ENCODE assay signal across 25 cellular contexts in genomic region chr4:2459589-2460349, GRCh38. TPM values are rescaled to one million over a fixed set of nuclear protein-coding genes. Genes with fewer than 3 reads are reported as not detected.
"Had no signal": no experiment of that assay in that cellular context is flagged by ENCODE, and none has a peak within 500 bp of the region (broad histone marks: within the 10 kb centered on the region; RNA-seq: fewer than 3 reads in every experiment).

No MANE protein-coding gene starts in this region.

- H3K27ac ChIP-seq: brain microvascular endothelial cell, KMS-11, VCaP had no signal

- H3K27ac Mint-ChIP-seq: activated CD4-positive, alpha-beta memory T cell treated with anti-CD3 and anti-CD28 coated beads for 36 hours; activated CD4-positive, alpha-beta T cell treated with anti-CD3 and anti-CD28 coated beads, Interleukin-2, amount 10 ng/mL, durations not matched to agents 7 days and 5 days; activated naive CD4-positive, alpha-beta T cell treated with anti-CD3 and anti-CD28 coated beads for 36 hours; activated naive CD8-positive, alpha-beta T cell treated with anti-CD3 and anti-CD28 coated beads for 36 hours had no signal

- DNase-seq: activated CD4-positive, alpha-beta memory T cell treated with anti-CD3 and anti-CD28 coated beads for 36 hours; activated CD4-positive, alpha-beta T cell treated with anti-CD3 and anti-CD28 coated beads, Interleukin-2, amount 10 ng/mL, durations not matched to agents 7 days and 5 days; activated CD4-positive, CD25-positive, alpha-beta regulatory T cell; activated CD8-positive, alpha-beta memory T cell treated with anti-CD3 and anti-CD28 coated beads for 24 hours; activated effector memory CD4-positive, alpha-beta T cell treated with anti-CD3 and anti-CD28 coated beads, Interleukin-2, amount 50 U/mL, for 16 hours; activated naive CD4-positive, alpha-beta T cell treated with anti-CD3 and anti-CD28 coated beads for 36 hours; activated naive CD8-positive, alpha-beta T cell treated with anti-CD3 and anti-CD28 coated beads for 36 hours; activated T-cell treated with anti-CD3 and anti-CD28 coated beads, Interleukin-2, amount 50 U/mL, for 4 hours; brain microvascular endothelial cell; NCI-H1092; NCI-H1417; NCI-H2029; NCI-H2107; NCI-H2171 treated with DMSO at 0.1 percent for 48 hours; NCI-H226; NCI-H526 treated with DMSO at 0.1 percent for 48 hours; NCI-H82; SIG-M5; T-helper 1 cell had no signal

- H3K4me3 Mint-ChIP-seq: activated CD4-positive, alpha-beta memory T cell treated with anti-CD3 and anti-CD28 coated beads for 36 hours; activated CD4-positive, alpha-beta T cell treated with anti-CD3 and anti-CD28 coated beads, Interleukin-2, amount 10 ng/mL, durations not matched to agents 7 days and 5 days; activated naive CD4-positive, alpha-beta T cell treated with anti-CD3 and anti-CD28 coated beads for 36 hours; activated naive CD8-positive, alpha-beta T cell treated with anti-CD3 and anti-CD28 coated beads for 36 hours; activated T-cell treated with anti-CD3 and anti-CD28 coated beads, Interleukin-2, amount 50 U/mL, for 4 hours had no signal

- H3K4me2 ChIP-seq: KMS-11 had no signal

- H3K9ac ChIP-seq: KMS-11 had no signal

- H3K36me3 Mint-ChIP-seq: activated CD4-positive, alpha-beta memory T cell treated with anti-CD3 and anti-CD28 coated beads for 36 hours; activated naive CD8-positive, alpha-beta T cell treated with anti-CD3 and anti-CD28 coated beads for 36 hours had no signal

- ATAC-seq: activated T-cell treated with anti-CD3 and anti-CD28 coated beads, Interleukin-2, amount 50 U/mL, for 4 hours had no signal

- H3K36me3 ChIP-seq: brain microvascular endothelial cell had no signal

- H3K9me3 Mint-ChIP-seq: activated CD4-positive, alpha-beta memory T cell treated with anti-CD3 and anti-CD28 coated beads for 36 hours; activated CD4-positive, alpha-beta T cell treated with anti-CD3 and anti-CD28 coated beads, Interleukin-2, amount 10 ng/mL, durations not matched to agents 7 days and 5 days; activated naive CD4-positive, alpha-beta T cell treated with anti-CD3 and anti-CD28 coated beads for 36 hours; activated naive CD8-positive, alpha-beta T cell treated with anti-CD3 and anti-CD28 coated beads for 36 hours; activated T-cell treated with anti-CD3 and anti-CD28 coated beads, Interleukin-2, amount 50 U/mL, for 4 hours had no signal

- H3K27me3 ChIP-seq: brain microvascular endothelial cell had no signal

RNA-seq across cellular contexts. Expression of gene CFAP99, which starts 41.0 kb away (rescaled TPM):
- total RNA-seq: activated CD4-positive, alpha-beta memory T cell treated with anti-CD3 and anti-CD28 coated beads for 36 hours; activated CD4-positive, alpha-beta T cell treated with anti-CD3 and anti-CD28 coated beads, Interleukin-2, amount 10 ng/mL, durations not matched to agents 7 days and 5 days; activated naive CD4-positive, alpha-beta T cell treated with anti-CD3 and anti-CD28 coated beads for 36 hours; activated naive CD8-positive, alpha-beta T cell treated with anti-CD3 and anti-CD28 coated beads for 36 hours; activated T-cell treated with anti-CD3 and anti-CD28 coated beads, Interleukin-2, amount 50 U/mL, for 4 hours; cardiac septum; NCI-H460; OCI-LY7; T-helper 2 cell treated with Interferon-gamma antibody and Interleukin-4, amounts not matched to agents 100 ng/mL and 5 ng/mL, for 36 hours had no signal
